ENCODE assay signal across 25 cellular contexts in the genomic region with DNA sequence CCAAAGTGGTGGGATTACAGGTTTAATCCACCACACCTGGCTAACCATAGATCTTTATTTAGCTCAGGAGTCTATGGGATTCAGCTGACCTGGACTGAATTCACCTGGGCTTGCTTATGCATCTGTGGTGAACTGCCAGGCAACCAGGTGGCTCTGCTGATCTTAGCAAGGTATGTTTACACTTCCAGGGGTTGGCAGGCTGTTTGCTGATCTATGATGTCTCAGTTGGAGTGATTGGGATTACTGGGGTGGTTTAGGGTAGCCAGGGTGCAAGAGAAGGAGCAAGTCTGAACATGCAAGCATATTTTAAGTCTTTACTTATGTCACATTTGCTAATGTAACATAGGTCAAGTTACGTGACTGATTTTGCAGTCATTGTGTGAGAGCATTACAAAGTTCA.
A peak's percentile ranks its signal among the peaks of the same experiment; 100 is the strongest.
DNase-seq lines count a peak whose midpoint lies in the region; ATAC-seq and TF ChIP-seq lines count a peak whose summit lies in the region.
"Had no signal": no experiment of that assay in that cellular context is flagged by ENCODE, and none has a peak within 500 bp of the region (broad histone marks: within the 10 kb centered on the region; RNA-seq: fewer than 3 reads in every experiment).

No MANE protein-coding gene starts in this region.

- peaks cover 16% of the 10 kb centered on the region for H3K4me1 Mint-ChIP-seq in activated CD4-positive, alpha-beta T cell treated with anti-CD3 and anti-CD28 coated beads, Interleukin-2, amount 10 ng/mL, durations not matched to agents 24 days and 14 days
- peaks cover 8% of the 10 kb centered on the region for H3K4me1 Mint-ChIP-seq in activated CD4-positive, alpha-beta T cell treated with anti-CD3 and anti-CD28 coated beads for 36 hours

- no peak overlapping the region for H3K27ac Mint-ChIP-seq in activated CD4-positive, alpha-beta T cell treated with anti-CD3 and anti-CD28 coated beads, Interleukin-2, amount 10 ng/mL, durations not matched to agents 24 days and 14 days
- H3K27ac Mint-ChIP-seq in activated CD4-positive, alpha-beta T cell treated with anti-CD3 and anti-CD28 coated beads for 36 hours, result no peak overlapping the region
- H3K27ac Mint-ChIP-seq: CD4-positive, alpha-beta T cell had no signal

- H3K9me3 ChIP-seq in WERI-Rb-1 (ENCODE audit: severe bottlenecking) (peaks cover 15% of the 10 kb centered on the region), esophagus squamous epithelium (no peaks in the 10 kb centered on the region), tibial artery (no peaks in the 10 kb centered on the region), smooth muscle cell (replicated peaks; ENCODE audit: low read depth) (no peaks in the 10 kb centered on the region)
- H3K9me3 ChIP-seq: A549 had no signal

- H2AFZ ChIP-seq in smooth muscle cell (ENCODE audit: low read depth), result no peak overlapping the region

- H3K36me3 ChIP-seq in WERI-Rb-1, result no peaks in the 10 kb centered on the region
- no peaks in the 10 kb centered on the region for H3K36me3 ChIP-seq in esophagus squamous epithelium
- H3K36me3 ChIP-seq in tibial artery, result no peaks in the 10 kb centered on the region
- no peaks in the 10 kb centered on the region for H3K36me3 ChIP-seq in smooth muscle cell (ENCODE audit: low read depth)

- POLR2A ChIA-PET in activated CD4-positive, alpha-beta T cell treated with anti-CD3 and anti-CD28 coated beads for 36 hours (lab: Charles Lee), result no interaction called here

- peak; percentile 51 for DNase-seq in activated CD4-positive, alpha-beta T cell treated with anti-CD3 and anti-CD28 coated beads, Interleukin-2, amount 10 ng/mL, durations not matched to agents 24 days and 14 days
- DNase-seq in activated CD4-positive, alpha-beta T cell treated with anti-CD3 and anti-CD28 coated beads for 36 hours, result no peak
- DNase-seq in WERI-Rb-1 (peak; percentile 24), esophagus squamous epithelium (lab: John Stamatoyannopoulos, UW) (no peak), tibial artery (no peak), activated gamma-delta T cell treated with Interleukin-2 at 50 U/mL for 16 hours (no peak), smooth muscle cell (lab: John Stamatoyannopoulos, UW; ENCODE audit: unreplicated experiment) (no peak)
- DNase-seq: AML-193; CD4-positive, alpha-beta T cell; COR-L47; DMS79; EL; GDM1; HCEC 1CT; MM.1S; NCI-H2029; NCI-H524; NCI-H774; RPMI8226; SHP77 had no signal

- H3K4me3 ChIP-seq in WERI-Rb-1 (ENCODE audit: low read depth, low read length) (no peak overlapping the region), esophagus squamous epithelium (no peak overlapping the region), tibial artery (no peak overlapping the region), smooth muscle cell (no peak overlapping the region)
- H3K4me3 ChIP-seq: A549; BLaER1 treated with 17β-estradiol and CSF1 and Interleukin-3, amounts not matched to agents 10 nM and 100 nM; GM12878 had no signal

- no peak overlapping the region for H3K4me2 ChIP-seq in smooth muscle cell
- H3K4me2 ChIP-seq: A549; BLaER1 treated with 17β-estradiol and CSF1 and Interleukin-3, amounts not matched to agents 10 nM and 100 nM; KMS-11 had no signal

- no peak overlapping the region for H3K27ac ChIP-seq in WERI-Rb-1
- peak overlapping the region in 3 of 4 donors; percentile 34 to 73 (median 58) for H3K27ac ChIP-seq in esophagus squamous epithelium
- peak overlapping the region; percentile 3 to 21 for H3K27ac ChIP-seq in tibial artery
- no peak overlapping the region for H3K27ac ChIP-seq in smooth muscle cell (ENCODE audit: low read depth)
- H3K27ac ChIP-seq: A549; BLaER1 treated with 17β-estradiol and CSF1 and Interleukin-3, amounts not matched to agents 10 nM and 100 nM; KMS-11 had no signal

- 60 to 67% methylated on average over 1 of the region's 1 CpG for WGBS in esophagus squamous epithelium, 2 donors
- 95% methylated on average over 1 of the region's 1 CpG for WGBS in smooth muscle cell (ENCODE audit: low lambda C conversion rate)

- TF ChIP-seq CTCF in WERI-Rb-1 (IDR thresholded peaks at IDR 0.05; ENCODE audit: low read depth, low read length) (no peak), esophagus squamous epithelium (IDR thresholded peaks at IDR 0.05) (no peak), tibial artery (IDR thresholded peaks at IDR 0.05) (no peak), smooth muscle cell (IDR thresholded peaks at IDR 0.05; ENCODE audit: borderline replicate concordance, insufficient read depth, poor library complexity, severe bottlenecking) (no peak)

- CTCF ChIA-PET in activated CD4-positive, alpha-beta T cell treated with anti-CD3 and anti-CD28 coated beads for 36 hours (lab: Charles Lee), result interaction anchor here (5.2 kb wide), 1 partner anchor 161 kb away, joined by 35 read pairs; no protein-coding TSS in a partner anchor

- H3K79me2 ChIP-seq in smooth muscle cell (ENCODE audit: low read depth), result no peaks in the 10 kb centered on the region

- ATAC-seq in activated CD4-positive, alpha-beta T cell treated with anti-CD3 and anti-CD28 coated beads for 36 hours, result no peak
- ATAC-seq: A549, GM12878 had no signal

- no peak for TF ChIP-seq POLR2A in esophagus squamous epithelium (IDR thresholded peaks at IDR 0.05)

- no peaks in the 10 kb centered on the region for H3F3A ChIP-seq in smooth muscle cell (ENCODE audit: low read depth)

- H3K4me3 Mint-ChIP-seq in activated CD4-positive, alpha-beta T cell treated with anti-CD3 and anti-CD28 coated beads, Interleukin-2, amount 10 ng/mL, durations not matched to agents 24 days and 14 days, result no peak overlapping the region
- H3K4me3 Mint-ChIP-seq in activated CD4-positive, alpha-beta T cell treated with anti-CD3 and anti-CD28 coated beads for 36 hours, result no peak overlapping the region
- H3K4me3 Mint-ChIP-seq: CD4-positive, alpha-beta T cell; IgD-negative memory B cell had no signal

- intact Hi-C loops in activated CD4-positive, alpha-beta T cell treated with anti-CD3 and anti-CD28 coated beads, Interleukin-2, amount 10 ng/mL, durations not matched to agents 24 days and 14 days (cut with micrococcal nuclease), result no loop called here
- intact Hi-C loops in activated CD4-positive, alpha-beta T cell treated with anti-CD3 and anti-CD28 coated beads for 36 hours (cut with DNase I, micrococcal nuclease), result no loop called here
- intact Hi-C loops in esophagus squamous epithelium (cut with DNase I) (no loop called here), tibial artery (cut with DNase I; ENCODE audit: low total_unique reads) (no loop called here)

- H3K27me3 Mint-ChIP-seq in activated CD4-positive, alpha-beta T cell treated with anti-CD3 and anti-CD28 coated beads, Interleukin-2, amount 10 ng/mL, durations not matched to agents 24 days and 14 days, result no peaks in the 10 kb centered on the region
- no peaks in the 10 kb centered on the region for H3K27me3 Mint-ChIP-seq in activated CD4-positive, alpha-beta T cell treated with anti-CD3 and anti-CD28 coated beads for 36 hours
- H3K27me3 Mint-ChIP-seq: CD4-positive, alpha-beta T cell; IgD-negative memory B cell had no signal

- H3K27me3 ChIP-seq in WERI-Rb-1 (ENCODE audit: insufficient read depth, low read depth, severe bottlenecking) (no peaks in the 10 kb centered on the region), esophagus squamous epithelium (no peaks in the 10 kb centered on the region), tibial artery (no peaks in the 10 kb centered on the region), smooth muscle cell (ENCODE audit: low read depth) (no peaks in the 10 kb centered on the region)
- H3K27me3 ChIP-seq: BLaER1 treated with 17β-estradiol and CSF1 and Interleukin-3, amounts not matched to agents 10 nM and 100 nM had no signal

- H3K9me3 Mint-ChIP-seq in activated CD4-positive, alpha-beta T cell treated with anti-CD3 and anti-CD28 coated beads, Interleukin-2, amount 10 ng/mL, durations not matched to agents 24 days and 14 days, result peaks cover 12% of the 10 kb centered on the region
- H3K9me3 Mint-ChIP-seq in activated CD4-positive, alpha-beta T cell treated with anti-CD3 and anti-CD28 coated beads for 36 hours (ENCODE audit: low read depth), result no peaks in the 10 kb centered on the region
- H3K9me3 Mint-ChIP-seq: IgD-negative memory B cell had no signal

- H3K36me3 Mint-ChIP-seq in activated CD4-positive, alpha-beta T cell treated with anti-CD3 and anti-CD28 coated beads, Interleukin-2, amount 10 ng/mL, durations not matched to agents 24 days and 14 days (ENCODE audit: low read depth), result peaks cover 8% of the 10 kb centered on the region
- H3K36me3 Mint-ChIP-seq in activated CD4-positive, alpha-beta T cell treated with anti-CD3 and anti-CD28 coated beads for 36 hours (ENCODE audit: low read depth), result no peaks in the 10 kb centered on the region

- peaks cover 0 to 23% (median 3%) of the 10 kb centered on the region in 3 donors for H3K4me1 ChIP-seq in esophagus squamous epithelium
- H3K4me1 ChIP-seq in tibial artery, result peaks cover 0 to 40% (median 12%) of the 10 kb centered on the region in 4 donors
- no peaks in the 10 kb centered on the region for H3K4me1 ChIP-seq in smooth muscle cell (ENCODE audit: low read depth)
- H3K4me1 ChIP-seq: A549 had no signal

- H3K9ac ChIP-seq in smooth muscle cell (ENCODE audit: low read depth), result no peak overlapping the region
- H3K9ac ChIP-seq: BLaER1 treated with 17β-estradiol and CSF1 and Interleukin-3, amounts not matched to agents 10 nM and 100 nM; KMS-11 had no signal

- H4K20me1 ChIP-seq in smooth muscle cell (ENCODE audit: low read depth), result no peaks in the 10 kb centered on the region
- H4K20me1 ChIP-seq: BLaER1 treated with 17β-estradiol and CSF1 and Interleukin-3, amounts not matched to agents 10 nM and 100 nM had no signal

Comparison
In these comparisons a context has a peak if more than half of its experiments do, and no peak if none do; other contexts are left out.
1. DNase-seq: peak in activated CD4-positive, alpha-beta T cell treated with anti-CD3 and anti-CD28 coated beads, Interleukin-2, amount 10 ng/mL, durations not matched to agents 24 days and 14 days (single experiment) and WERI-Rb-1 (single experiment); none in activated CD4-positive, alpha-beta T cell treated with anti-CD3 and anti-CD28 coated beads for 36 hours (single experiment), esophagus squamous epithelium (single experiment), tibial artery (0 of 2), activated gamma-delta T cell treated with Interleukin-2 at 50 U/mL for 16 hours (single experiment) and smooth muscle cell (single experiment).
2. H3K27ac ChIP-seq: peak in esophagus squamous epithelium (3 of 4) and tibial artery (2 of 2); none in WERI-Rb-1 (single experiment) and smooth muscle cell (single experiment).